11 cellular contexts compared by ENCODE assay signal in the genomic region with DNA sequence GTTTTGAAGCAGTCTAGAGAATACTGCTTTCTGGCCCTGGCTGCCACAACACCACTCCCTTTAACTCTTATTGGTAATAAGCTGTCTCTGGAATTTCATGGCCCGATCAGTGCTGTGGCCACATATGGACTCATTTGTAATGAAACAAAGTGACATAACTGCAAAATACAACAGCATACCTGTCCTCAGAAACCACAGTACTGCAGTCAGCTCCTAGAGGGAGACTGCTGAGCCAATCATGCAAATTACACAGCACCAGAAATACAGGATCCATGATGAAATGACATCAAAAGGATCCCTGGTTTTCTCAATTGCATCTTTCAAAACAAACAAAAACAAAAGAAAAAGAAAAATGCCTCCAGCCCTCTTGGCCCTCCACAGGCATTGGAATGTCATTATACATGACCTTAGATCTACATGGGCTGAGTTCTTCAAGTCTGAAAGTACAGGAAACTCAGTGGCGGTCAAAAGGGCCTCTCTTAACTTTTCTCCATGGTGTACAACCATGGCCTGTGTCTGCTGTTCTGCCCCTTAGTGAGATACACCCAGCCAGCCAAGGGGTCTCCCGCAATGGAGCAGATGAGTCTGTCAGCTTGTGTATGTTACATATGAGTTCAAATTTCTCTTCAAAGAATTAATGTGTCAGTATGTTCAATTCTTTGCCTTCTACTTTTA. TPM values are rescaled to one million over a fixed set of nuclear protein-coding genes. Genes with fewer than 3 reads are reported as not detected.
DNase-seq lines count a peak whose midpoint lies in the region; ATAC-seq, FAIRE-seq and TF ChIP-seq lines count a peak whose summit lies in the region.
"Had no signal": no experiment of that assay in that cellular context is flagged by ENCODE, and none has a peak within 500 bp of the region (broad histone marks: within the 10 kb centered on the region; RNA-seq: fewer than 3 reads in every experiment).

No MANE protein-coding gene starts in this region.

- SMC1A ChIA-PET in GM12878 (lab: Charles Lee; ENCODE audit: uncharacterized antibody, unreplicated experiment) = interaction anchor here (0.5 kb wide), 1 partner anchor 110 kb away, joined by 3 read pairs; no protein-coding TSS in a partner anchor

- CTCF ChIA-PET in GM12878 (lab: Yijun Ruan, JAX) = interaction anchor here (1.1 kb wide), 1 partner anchor 9 kb away, joined by 3 read pairs; no protein-coding TSS in a partner anchor

- ATAC-seq in HG02885 (IDR thresholded peaks at IDR 0.05; ENCODE audit: poor library complexity, unreplicated experiment) (peak; percentile 25), GM12878 (peak; percentile 77), memory B cell (ENCODE audit: low read depth) (peak; percentile 12), HG02798 (IDR thresholded peaks at IDR 0.05; ENCODE audit: poor library complexity, unreplicated experiment) (no peak)

- TF ChIP-seq CTCF in GM12878 (IDR thresholded peaks at IDR 0.05 in 2 of 3, conservative IDR thresholded peaks at IDR 0.05 in 1 of 3; ENCODE audit: control insufficient read depth in 2 of 3, extremely low read depth in 1 of 3, insufficient read depth in 1 of 3, low read depth in 3 of 3, low read length in 3 of 3) = no peak
- no peak for TF ChIP-seq CTCF in prostate gland (IDR thresholded peaks at IDR 0.05)
- TF ChIP-seq CTCF in GM20000 (IDR thresholded peaks at IDR 0.05; ENCODE audit: extremely low read depth, missing control alignments) = no peak

- H3K36me3 ChIP-seq in GM12878 (ENCODE audit: control insufficient read depth in 2 of 2, insufficient read depth in 2 of 2, low read length in 1 of 2) = no peaks in the 10 kb centered on the region
- H3K36me3 ChIP-seq in prostate gland = no peaks in the 10 kb centered on the region

- no peaks in the 10 kb centered on the region for H3K27me3 ChIP-seq in GM12878 (replicated peaks in 1 of 2; ENCODE audit: control insufficient read depth in 2 of 2, insufficient read depth in 2 of 2, low read length in 1 of 2)
- H3K27me3 ChIP-seq in prostate gland (replicated peaks; ENCODE audit: insufficient read depth) = no peaks in the 10 kb centered on the region

- no peak for FAIRE-seq in GM12878 (lab: Jason Lieb, UNC)

- peaks cover 12% of the 10 kb centered on the region for H3K9me3 Mint-ChIP-seq in memory B cell

- H3K27me3 Mint-ChIP-seq in memory B cell = peaks cover 1% of the 10 kb centered on the region

- POLR2A ChIA-PET in GM12878 (lab: Charles Lee) = no interaction called here

- intact Hi-C loops in GM12878 (cut with micrococcal nuclease; ENCODE audit: unreplicated experiment) (loop anchor here (2.0 kb wide), 1 partner anchor 55 kb away; no protein-coding TSS in a partner anchor), prostate gland (cut with DNase I) (no loop called here)

- peak overlapping the region; percentile 0 for H3K27ac Mint-ChIP-seq in memory B cell
- H3K27ac Mint-ChIP-seq: CD4-positive, alpha-beta memory T cell had no signal

- no peak for TF ChIP-seq EP300 in GM12878 (IDR thresholded peaks at IDR 0.05; ENCODE audit: borderline replicate concordance in 1 of 2, control insufficient read depth in 1 of 2, low read depth in 2 of 2, low read length in 2 of 2)

- H3K4me3 ChIP-seq in GM12878 (no peak overlapping the region), prostate gland (no peak overlapping the region)

- H3K4me1 ChIP-seq in GM12878 (ENCODE audit: control insufficient read depth, insufficient read depth, low read length) (peaks cover 3% of the 10 kb centered on the region; the same call in 1 of the 2 replicates), prostate gland (replicated peaks) (no peaks in the 10 kb centered on the region)

- no TSS peak for BruUV-seq in GM12878 (replicated peaks; lab: Mats Ljungman, UMichigan)

- H3K79me2 ChIP-seq in GM12878 (ENCODE audit: control insufficient read depth, insufficient read depth, low read length) = no peaks in the 10 kb centered on the region

- peaks cover 8% of the 10 kb centered on the region for H3K36me3 Mint-ChIP-seq in memory B cell

- H4K20me1 ChIP-seq in GM12878 (ENCODE audit: control insufficient read depth, insufficient read depth) = no peaks in the 10 kb centered on the region

- no peak overlapping the region for H3K4me3 Mint-ChIP-seq in memory B cell

- RAD21 ChIA-PET in GM12878 (lab: Charles Lee; ENCODE audit: unreplicated experiment) = no interaction called here

- H2AFZ ChIP-seq in GM12878 (ENCODE audit: control insufficient read depth, low read depth, low read length) = peak overlapping the region; percentile 45

- no peak overlapping the region for H3K9ac ChIP-seq in GM12878 (ENCODE audit: control insufficient read depth, insufficient read depth, low read length)

- TF ChIP-seq POLR2A in GM12878 (IDR thresholded peaks at IDR 0.05; ENCODE audit: low read depth, low read length) (no peak), prostate gland (IDR thresholded peaks at IDR 0.05) (no peak)

- WGBS in GM12878 (ENCODE audit: insufficient coverage, insufficient replicate concordance, low lambda C conversion rate, missing lambda C conversion rate) = 54% methylated on average over 3 of the region's 3 CpGs
- WGBS in prostate gland = 69% methylated on average over 3 of the region's 3 CpGs

- TF ChIP-seq RAD21 in GM12878 (IDR thresholded peaks at IDR 0.05; ENCODE audit: insufficient read depth, low read depth, low read length) = no peak

- peak overlapping the region; percentile 47 for H3K27ac ChIP-seq in GM12878 (ENCODE audit: control insufficient read depth, insufficient read depth)
- H3K27ac ChIP-seq in prostate gland = no peak overlapping the region

- in situ Hi-C loops in GM12878 (cut with MboI) = no loop called here

- H3K9me3 ChIP-seq in GM12878 (replicated peaks; ENCODE audit: control insufficient read depth, insufficient read depth, low read length) (peaks cover 23% of the 10 kb centered on the region), prostate gland (no peaks in the 10 kb centered on the region)

- peak overlapping the region; percentile 6; the same call in 1 of the 2 replicates for H3K4me2 ChIP-seq in GM12878 (ENCODE audit: control insufficient read depth, insufficient read depth)

- peaks cover 2% of the 10 kb centered on the region for H3K4me1 Mint-ChIP-seq in memory B cell
- H3K4me1 Mint-ChIP-seq: CD4-positive, alpha-beta memory T cell had no signal

- DNase-seq in DMS53 treated with DMSO at 0.1 percent for 48 hours (lab: John Stamatoyannopoulos, UW; ENCODE audit: unreplicated experiment) (peak; percentile 34), GM12878 (ENCODE audit: low read depth, low spot score) (no peak), memory B cell (ENCODE audit: low spot score in 2 of 2) (no peak), prostate gland (ENCODE audit: low spot score) (no peak), GM20000 (ENCODE audit: low spot score) (no peak), DMS 273 treated with DMSO at 0.1 percent for 48 hours (lab: John Stamatoyannopoulos, UW) (no peak)
- DNase-seq: activated gamma-delta T cell treated with Interleukin-2 at 50 U/mL for 16 hours; CD4-positive, alpha-beta memory T cell; NCI-H345 had no signal

TF ChIP-seq in GM12878, 131 proteins besides CTCF, POLR2A, EP300 and RAD21 (continues in another document):
- TF ChIP-seq YY1 (IDR thresholded peaks at IDR 0.05; ENCODE audit: low read depth, low read length) (peak; percentile 5; the same call in 1 of the 2 replicates), ZZZ3 (IDR thresholded peaks at IDR 0.05; ENCODE audit: control insufficient read depth, insufficient read length, low read depth) (no peak), PML (IDR thresholded peaks at IDR 0.05; ENCODE audit: low read length) (0 out of 2 replicates have a peak, but pooled peaks have one; percentile 5)
- TF ChIP-seq, protein P1, sequence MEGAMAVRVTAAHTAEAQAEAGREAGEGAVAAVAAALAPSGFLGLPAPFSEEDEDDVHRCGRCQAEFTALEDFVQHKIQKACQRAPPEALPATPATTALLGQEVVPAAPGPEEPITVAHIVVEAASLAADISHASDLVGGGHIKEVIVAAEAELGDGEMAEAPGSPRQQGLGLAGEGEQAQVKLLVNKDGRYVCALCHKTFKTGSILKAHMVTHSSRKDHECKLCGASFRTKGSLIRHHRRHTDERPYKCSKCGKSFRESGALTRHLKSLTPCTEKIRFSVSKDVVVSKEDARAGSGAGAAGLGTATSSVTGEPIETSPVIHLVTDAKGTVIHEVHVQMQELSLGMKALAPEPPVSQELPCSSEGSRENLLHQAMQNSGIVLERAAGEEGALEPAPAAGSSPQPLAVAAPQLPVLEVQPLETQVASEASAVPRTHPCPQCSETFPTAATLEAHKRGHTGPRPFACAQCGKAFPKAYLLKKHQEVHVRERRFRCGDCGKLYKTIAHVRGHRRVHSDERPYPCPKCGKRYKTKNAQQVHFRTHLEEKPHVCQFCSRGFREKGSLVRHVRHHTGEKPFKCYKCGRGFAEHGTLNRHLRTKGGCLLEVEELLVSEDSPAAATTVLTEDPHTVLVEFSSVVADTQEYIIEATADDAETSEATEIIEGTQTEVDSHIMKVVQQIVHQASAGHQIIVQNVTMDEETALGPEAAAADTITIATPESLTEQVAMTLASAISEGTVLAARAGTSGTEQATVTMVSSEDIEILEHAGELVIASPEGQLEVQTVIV (IDR thresholded peaks at IDR 0.05; ENCODE audit: borderline replicate concordance, partially characterized antibody) = no peak

RNA-seq across cellular contexts. Expression of a gene that starts 24.9 kb away (rescaled TPM):
- not detected in 2 replicates for total RNA-seq in GM12878 (2013; cell fraction: nucleolus; rRNA removed)
- not detected in 2 replicates for total RNA-seq in GM12878 (2014; rRNA removed)
- not detected in 2 replicates for total RNA-seq in GM12878 (2014; rRNA removed; fragmentation: Illumina TruSeq; extraction: Trizol)
- total RNA-seq in GM12878 (2021) = not detected in 2 replicates
- polyA plus RNA-seq in GM12878 (2011; ENCODE audit: low read depth) = not detected
- not detected in 2 replicates for polyA plus RNA-seq in GM12878 (2011; rRNA removed)
- polyA plus RNA-seq in GM12878 (2011; cell fraction: cytosol; rRNA removed) = not detected in 2 replicates
- polyA plus RNA-seq in GM12878 (2011; cell fraction: nucleus; rRNA removed) = not detected in 2 replicates
- not detected in 2 replicates for polyA plus RNA-seq in GM12878 (2012)
- polyA plus RNA-seq in GM12878 (2014; fragmentation: Illumina TruSeq; extraction: Trizol) = 0.01 TPM in 1 of 2 replicates, not detected in the other
- polyA plus RNA-seq in GM12878 (2014; fragmentation: Nextera tagmentation; extraction: Ambion mirVana) = not detected
- not detected in 2 replicates for polyA plus RNA-seq in GM12878 (2014; rRNA removed)
- under 1 TPM in 1 of 2 experiments, not detected in 1; 0.11 TPM for polyA plus RNA-seq in GM12878 (2016; fragmentation: Nextera tagmentation; extraction: Ambion mirVana)
- not detected in 2 replicates for polyA minus RNA-seq in GM12878 (2011; rRNA and poly(A)+ RNA removed)
- polyA minus RNA-seq in GM12878 (2011; cell fraction: cytosol; rRNA and poly(A)+ RNA removed) = not detected in 2 replicates
- not detected in 2 replicates for polyA minus RNA-seq in GM12878 (2011; cell fraction: nucleus; rRNA and poly(A)+ RNA removed)
- 1 to 10 TPM in 1 of 2 donors, not detected in 1; 1.2 TPM for total RNA-seq in prostate gland
- total RNA-seq: CD4-positive, alpha-beta memory T cell had no signal
